9 cellular contexts compared by ENCODE assay signal in genomic region chr3:76570436-76571057, GRCh38.
A peak's percentile ranks its signal among the peaks of the same experiment; 100 is the strongest.
DNase-seq lines count a peak whose midpoint lies in the region; FAIRE-seq and TF ChIP-seq lines count a peak whose summit lies in the region.
"Had no signal": no experiment of that assay in that cellular context is flagged by ENCODE, and none has a peak within 500 bp of the region (broad histone marks: within the 10 kb centered on the region; RNA-seq: fewer than 3 reads in every experiment).

No MANE protein-coding gene starts in this region.

- no peak overlapping the region for H2BK12ac ChIP-seq in H9 (ENCODE audit: insufficient read length, low read depth, low read length)

- no peaks in the 10 kb centered on the region for H4K20me1 ChIP-seq in H9 (ENCODE audit: control insufficient read depth, insufficient read depth, insufficient read length)

- H2BK120ac ChIP-seq in H9 (ENCODE audit: low read depth, low read length, poor library complexity, severe bottlenecking): no peak overlapping the region

- no peak overlapping the region for H2BK5ac ChIP-seq in H9 (ENCODE audit: insufficient read length, low read length)

- no peaks in the 10 kb centered on the region for H3K79me2 ChIP-seq in H9 (ENCODE audit: insufficient read depth, low read length)

- no peak overlapping the region for H3K18ac ChIP-seq in H9 (ENCODE audit: insufficient read length, low read depth, low read length)

- DNase-seq in AG10803 (ENCODE audit: low read depth) (peak; percentile 17), H9 (no peak), kidney (no peak), esophagus squamous epithelium (lab: John Stamatoyannopoulos, UW) (no peak), NCI-H446 treated with DMSO at 0.1 percent for 48 hours (lab: John Stamatoyannopoulos, UW) (no peak)
- DNase-seq in stimulated activated naive CD4-positive, alpha-beta T cell treated with Interleukin-2 at 50 U/mL for 16 hours (lab: John Stamatoyannopoulos, UW): no peak
- DNase-seq in activated CD4-positive, alpha-beta T cell treated with anti-CD3 and anti-CD28 coated beads for 48 hours: no peak

- H3K27me3 Mint-ChIP-seq in H9 (ENCODE audit: low read depth): no peaks in the 10 kb centered on the region

- no peak overlapping the region for H3K23ac ChIP-seq in H9 (ENCODE audit: insufficient read length, low read depth, low read length)

- no peak overlapping the region for H3K4me3 Mint-ChIP-seq in H9
- H3K4me3 Mint-ChIP-seq: T-helper 1 cell treated with Interleukin-12 subunit alpha and Interleukin-12 subunit beta and Interleukin-4 antibody, amounts not matched to agents 30 μg/mL and 1 μg/mL, for 36 hours had no signal

- H3K9me3 ChIP-seq in H9 (ENCODE audit: control insufficient read depth, low read depth, low read length) (no peaks in the 10 kb centered on the region), kidney (ENCODE audit: control insufficient read depth in 1 of 2, low read length in 2 of 2) (no peaks in the 10 kb centered on the region), esophagus squamous epithelium (no peaks in the 10 kb centered on the region)

- no peak overlapping the region for H2BK15ac ChIP-seq in H9 (ENCODE audit: low read depth, low read length)

- H3K36me3 Mint-ChIP-seq in H9 (ENCODE audit: insufficient read depth in 1 of 3, low read depth in 3 of 3): no peaks in the 10 kb centered on the region

- peak; percentile 59 for FAIRE-seq in kidney (lab: Jason Lieb, UNC)

- no peak overlapping the region for H2BK20ac ChIP-seq in H9 (ENCODE audit: low read depth, low read length, poor library complexity, severe bottlenecking)

- H3K27ac ChIP-seq in H9 (ENCODE audit: insufficient read length, low read depth, low read length) (no peak overlapping the region), VCaP (no peak overlapping the region), kidney (ENCODE audit: low read depth in 2 of 2, low read length in 2 of 2) (no peak overlapping the region), esophagus squamous epithelium (no peak overlapping the region)

- H3K4me3 ChIP-seq in AG10803 (ENCODE audit: low read length): no peak overlapping the region
- no peak overlapping the region for H3K4me3 ChIP-seq in kidney (ENCODE audit: low read length in 2 of 2)
- H3K4me3 ChIP-seq in esophagus squamous epithelium: no peak overlapping the region

- no peak overlapping the region for H4K8ac ChIP-seq in H9 (replicated peaks; ENCODE audit: insufficient read length, low read depth, low read length)

- H3K9ac ChIP-seq in H9 (ENCODE audit: extremely low read depth, insufficient read length, low read length) (no peak overlapping the region), kidney (ENCODE audit: low read length in 2 of 2) (no peak overlapping the region)

- H3K36me3 ChIP-seq in kidney (ENCODE audit: control insufficient read depth in 1 of 2, insufficient read depth in 2 of 2, low read length in 2 of 2): no peaks in the 10 kb centered on the region
- no peaks in the 10 kb centered on the region for H3K36me3 ChIP-seq in esophagus squamous epithelium

- H3K9me3 Mint-ChIP-seq in H9: no peaks in the 10 kb centered on the region
- H3K9me3 Mint-ChIP-seq: T-helper 1 cell treated with Interleukin-12 subunit alpha and Interleukin-12 subunit beta and Interleukin-4 antibody, amounts not matched to agents 30 μg/mL and 1 μg/mL, for 36 hours had no signal

- intact Hi-C loops in kidney (cut with DNase I): no loop called here
- intact Hi-C loops in esophagus squamous epithelium (cut with DNase I): no loop called here

- H3K27ac Mint-ChIP-seq in H9: no peak overlapping the region
- H3K27ac Mint-ChIP-seq: T-helper 1 cell treated with Interleukin-12 subunit alpha and Interleukin-12 subunit beta and Interleukin-4 antibody, amounts not matched to agents 30 μg/mL and 1 μg/mL, for 36 hours had no signal

- TF ChIP-seq CTCF in AG10803 (conservative IDR thresholded peaks at IDR 0.05; ENCODE audit: low read length): peak; percentile 76
- TF ChIP-seq CTCF in H9 (conservative IDR thresholded peaks at IDR 0.05): peak; percentile 85
- TF ChIP-seq CTCF in VCaP (conservative IDR thresholded peaks at IDR 0.05): peak; percentile 90
- peak; percentile 31 for TF ChIP-seq CTCF in kidney (IDR thresholded peaks at IDR 0.05; ENCODE audit: borderline replicate concordance, extremely low read depth, insufficient read depth)
- TF ChIP-seq CTCF in esophagus squamous epithelium (IDR thresholded peaks at IDR 0.05): peak in 2 of 6 experiments; percentile 18 to 45

- no peak overlapping the region for H3K14ac ChIP-seq in H9 (ENCODE audit: insufficient read depth, low read length)

- H2AFZ ChIP-seq in H9 (ENCODE audit: low read length): no peak overlapping the region

- H3T11ph ChIP-seq in H9 (ENCODE audit: low read length): no peak overlapping the region

- no peak for TF ChIP-seq POLR2A in esophagus squamous epithelium (IDR thresholded peaks at IDR 0.05)

- no peak overlapping the region for H3K56ac ChIP-seq in H9 (ENCODE audit: insufficient read length, low read depth, low read length)

- H2AK5ac ChIP-seq in H9 (ENCODE audit: insufficient read length, low read length): no peak overlapping the region

- no peaks in the 10 kb centered on the region for H3K23me2 ChIP-seq in H9 (ENCODE audit: insufficient read length, low read depth, low read length, poor library complexity, severe bottlenecking)

- H4K91ac ChIP-seq in H9 (ENCODE audit: insufficient read length, low read depth, low read length): no peak overlapping the region

- no CpG with 5 or more reads among the region's 3 CpGs for WGBS in H9 (ENCODE audit: extremely low coverage, insufficient read length, low lambda C conversion rate)
- WGBS in esophagus squamous epithelium, 2 donors: 52 to 61% methylated on average over 3 of the region's 3 CpGs

- H3K4ac ChIP-seq in H9 (ENCODE audit: low read depth, low read length): no peak overlapping the region

- H3K27me3 ChIP-seq in H9 (ENCODE audit: insufficient read depth, low read length) (no peaks in the 10 kb centered on the region), esophagus squamous epithelium (no peaks in the 10 kb centered on the region)

- H3K79me1 ChIP-seq in H9 (ENCODE audit: insufficient read depth, low read depth, low read length, poor library complexity, severe bottlenecking): no peaks in the 10 kb centered on the region

- H3K4me1 ChIP-seq in H9 (ENCODE audit: insufficient read depth, low read length) (no peaks in the 10 kb centered on the region), kidney (ENCODE audit: control insufficient read depth in 1 of 2, insufficient read depth in 1 of 2, low read depth in 1 of 2, low read length in 2 of 2) (no peaks in the 10 kb centered on the region), esophagus squamous epithelium (no peaks in the 10 kb centered on the region)

- H3K4me2 ChIP-seq in H9 (ENCODE audit: insufficient read depth, insufficient read length, low read length): no peak overlapping the region

- H4K5ac ChIP-seq in H9 (ENCODE audit: insufficient read length, low read depth, low read length): no peak overlapping the region

- peaks cover 4 to 7% of the 10 kb centered on the region in 2 experiments; a peak in 3 of 4 replicates for H3K4me1 Mint-ChIP-seq in H9
